ENCODE assay signal across 8 cellular contexts in genomic region chr5:179819296-179820126, GRCh38. TPM values are rescaled to one million over a fixed set of nuclear protein-coding genes. Genes with fewer than 3 reads are reported as not detected.
DNase-seq lines count a peak whose midpoint lies in the region; ATAC-seq and TF ChIP-seq lines count a peak whose summit lies in the region.

No MANE protein-coding gene starts in this region.

- peaks cover 66% of the 10 kb centered on the region for H3K4me1 ChIP-seq in suprapubic skin

- TF ChIP-seq CTCF in suprapubic skin (IDR thresholded peaks at IDR 0.05): no peak

- no peaks in the 10 kb centered on the region for H3K9me3 ChIP-seq in suprapubic skin

- ATAC-seq in HG02763 (IDR thresholded peaks at IDR 0.05; ENCODE audit: unreplicated experiment): no peak

- H3K9me3 Mint-ChIP-seq in IgD-negative memory B cell: no peaks in the 10 kb centered on the region

- no peak for TF ChIP-seq EP300 in suprapubic skin (IDR thresholded peaks at IDR 0.05)

- peak overlapping the region; percentile 84 for H3K27ac ChIP-seq in epithelial cell of prostate
- peak overlapping the region; percentile 99 for H3K27ac ChIP-seq in suprapubic skin

- peaks cover 21% of the 10 kb centered on the region for H3K36me3 ChIP-seq in suprapubic skin

- WGBS in suprapubic skin: no CpG with 5 or more reads among the region's 26 CpGs

- H3K27me3 Mint-ChIP-seq in IgD-negative memory B cell: no peaks in the 10 kb centered on the region

- no peaks in the 10 kb centered on the region for H3K27me3 ChIP-seq in suprapubic skin

- DNase-seq in activated CD8-positive, alpha-beta memory T cell treated with anti-CD3 and anti-CD28 coated beads for 24 hours: peak; percentile 86
- DNase-seq in activated CD8-positive, alpha-beta memory T cell treated with anti-CD3 and anti-CD28 coated beads, Interleukin-2, amount 50 U/mL, for 4 hours: no peak
- DNase-seq in activated CD4-positive, CD25-positive, alpha-beta regulatory T cell treated with anti-CD3 and anti-CD28 coated beads, Interleukin-2, amount 50 U/mL, for 72 hours: peak; percentile 70
- DNase-seq in epithelial cell of prostate (ENCODE audit: low read depth, low spot score) (no peak), mucosa of gallbladder (ENCODE audit: low spot score) (peak; percentile 74), suprapubic skin (ENCODE audit: low spot score in 2 of 2) (no peak)

- peaks cover 13 to 30% (median 17%) of the 10 kb centered on the region in 3 donors for H3K4me1 Mint-ChIP-seq in IgD-negative memory B cell

- H3K27ac Mint-ChIP-seq in IgD-negative memory B cell: peak overlapping the region; percentile 97 to 100 (median 100)

- peak overlapping the region; percentile 98 for H3K4me3 ChIP-seq in suprapubic skin

- H3K4me3 Mint-ChIP-seq in IgD-negative memory B cell: peak overlapping the region; percentile 75 to 94 (median 90)

- H3K36me3 Mint-ChIP-seq in IgD-negative memory B cell: no peaks in the 10 kb centered on the region

- no peak for TF ChIP-seq POLR2A in suprapubic skin (IDR thresholded peaks at IDR 0.05)

RNA-seq across cellular contexts. Expression of gene SQSTM1, which starts 1.2 kb away (rescaled TPM):
- polyA plus RNA-seq in IgD-negative memory B cell: 225 TPM
- total RNA-seq in mucosa of gallbladder: 711 TPM
- 100 to 1,000 TPM; 183 to 282 (median 265) TPM for total RNA-seq in suprapubic skin

RNA-seq across cellular contexts. Expression of gene MGAT4B, which starts 12.8 kb away (rescaled TPM):
- 12.0 TPM for polyA plus RNA-seq in IgD-negative memory B cell
- total RNA-seq in mucosa of gallbladder: 272 TPM
- total RNA-seq in suprapubic skin: 100 to 1,000 TPM in 2 of 4 donors, 10 to 100 TPM in 2; 74.5 to 142 (median 97.4) TPM

RNA-seq across cellular contexts. Expression of gene LTC4S, which starts 25.7 kb away (rescaled TPM):
- polyA plus RNA-seq in IgD-negative memory B cell: 0.80 TPM
- total RNA-seq in mucosa of gallbladder (26.0 TPM), suprapubic skin (1 to 10 TPM; 3.5 to 7.9 (median 4.5) TPM)

RNA-seq across cellular contexts. Expression of gene MRNIP, which starts 39.1 kb away (rescaled TPM):
- polyA plus RNA-seq in IgD-negative memory B cell: 26.2 TPM
- total RNA-seq in mucosa of gallbladder: 38.6 TPM
- total RNA-seq in suprapubic skin: 100 to 1,000 TPM in 1 of 4 donors, 10 to 100 TPM in 3; 11.6 to 102 (median 22.6) TPM

Comparison
In these comparisons a context has a peak if more than half of its experiments do, and no peak if none do; other contexts are left out.
1. DNase-seq: peak in activated CD8-positive, alpha-beta memory T cell treated with anti-CD3 and anti-CD28 coated beads for 24 hours (single experiment), activated CD4-positive, CD25-positive, alpha-beta regulatory T cell treated with anti-CD3 and anti-CD28 coated beads, Interleukin-2, amount 50 U/mL, for 72 hours (single experiment) and mucosa of gallbladder (single experiment); none in activated CD8-positive, alpha-beta memory T cell treated with anti-CD3 and anti-CD28 coated beads, Interleukin-2, amount 50 U/mL, for 4 hours (single experiment), epithelial cell of prostate (single experiment) and suprapubic skin (0 of 2).